21 cellular contexts compared by ENCODE assay signal in genomic region chr11:1479678-1480118, GRCh38. TPM values are rescaled to one million over a fixed set of nuclear protein-coding genes. Genes with fewer than 3 reads are reported as not detected.
A peak's percentile ranks its signal among the peaks of the same experiment; 100 is the strongest.
DNase-seq lines count a peak whose midpoint lies in the region; ATAC-seq, FAIRE-seq and TF ChIP-seq lines count a peak whose summit lies in the region.
"Had no signal": no experiment of that assay in that cellular context is flagged by ENCODE, and none has a peak within 500 bp of the region (broad histone marks: within the 10 kb centered on the region; RNA-seq: fewer than 3 reads in every experiment).

No MANE protein-coding gene starts in this region.

- H3K4me3 Mint-ChIP-seq in Caco-2 (ENCODE audit: unreplicated experiment), result no peak overlapping the region
- H3K4me3 Mint-ChIP-seq: HFFc6 had no signal

- H3K36me3 ChIP-seq in heart right ventricle (peaks cover 0 to 70% (median 48%) of the 10 kb centered on the region in 9 donors), mucosa of descending colon (ENCODE audit: low read depth) (no peaks in the 10 kb centered on the region), stomach smooth muscle (ENCODE audit: control insufficient read depth in 2 of 2, insufficient read depth in 2 of 2, low read length in 2 of 2) (peaks cover 46 to 50% of the 10 kb centered on the region in 2 donors), Caco-2 (ENCODE audit: control insufficient read depth, insufficient read depth, low read length) (peaks cover 2% of the 10 kb centered on the region)

- ATAC-seq in left ventricle myocardium superior, result no peak
- ATAC-seq in heart right ventricle, result no peak
- ATAC-seq in mucosa of descending colon, result no peak
- no peak for ATAC-seq in omental fat pad (ENCODE audit: low FRiP score)
- ATAC-seq: GM12878 had no signal

- CTCF ChIA-PET in Caco-2 (lab: Charles Lee), result interaction anchor here (0.6 kb wide), 1 partner anchor 42 kb away, joined by 4 read pairs; no protein-coding TSS in a partner anchor

- no peak overlapping the region for H3K4me3 ChIP-seq in heart right ventricle
- no peak overlapping the region for H3K4me3 ChIP-seq in mucosa of descending colon
- H3K4me3 ChIP-seq in stomach smooth muscle (ENCODE audit: low read length in 2 of 2), result peak overlapping the region in 1 of 2 donors; percentile 47
- no peak overlapping the region for H3K4me3 ChIP-seq in Caco-2 (ENCODE audit: low read depth, low read length)
- H3K4me3 ChIP-seq: GM12878 had no signal

- H3K36me3 Mint-ChIP-seq in Caco-2 (ENCODE audit: insufficient read depth, unreplicated experiment), result peaks cover 9% of the 10 kb centered on the region

- no peak overlapping the region for H3K27ac Mint-ChIP-seq in Caco-2 (ENCODE audit: unreplicated experiment)
- H3K27ac Mint-ChIP-seq: HFFc6 had no signal

- no peaks in the 10 kb centered on the region for H3K4me1 Mint-ChIP-seq in Caco-2 (ENCODE audit: low read depth, unreplicated experiment)

- H3K9me3 ChIP-seq in heart right ventricle (no peaks in the 10 kb centered on the region), mucosa of descending colon (no peaks in the 10 kb centered on the region), stomach smooth muscle (ENCODE audit: control insufficient read depth in 2 of 2, low read length in 2 of 2) (no peaks in the 10 kb centered on the region), Caco-2 (no peaks in the 10 kb centered on the region)

- H3K27ac ChIP-seq in heart right ventricle, result no peak overlapping the region
- peak overlapping the region; percentile 97 for H3K27ac ChIP-seq in stomach smooth muscle (ENCODE audit: low read length)
- no peak overlapping the region for H3K27ac ChIP-seq in substantia nigra (ENCODE audit: low read depth, low read length, poor library complexity, severe bottlenecking)

- DNase-seq in left ventricle myocardium superior, result peak; percentile 12
- DNase-seq in heart right ventricle, result no peak
- peak in 2 of 3 donors; percentile 18 to 30 for DNase-seq in mucosa of descending colon
- no peak for DNase-seq in Caco-2
- DNase-seq in omental fat pad (ENCODE audit: low spot score), result no peak
- no peak for DNase-seq in substantia nigra (lab: John Stamatoyannopoulos, UW)
- DNase-seq in urothelium cell line (ENCODE audit: low spot score), result no peak
- DNase-seq: C1 segment of cervical spinal cord, DMS 273 treated with DMSO at 0.1 percent for 48 hours, GDM1, GOT3, HFFc6, KG1, NCI-H1436 treated with DMSO at 0.1 percent for 48 hours, NCI-H2029 treated with DMSO at 0.1 percent for 48 hours, NCI-H748 treated with DMSO at 0.1 percent for 48 hours, OCI-M1 had no signal

- H3K4me1 ChIP-seq in heart right ventricle (peaks cover 18 to 57% (median 31%) of the 10 kb centered on the region in 9 donors), mucosa of descending colon (ENCODE audit: low read depth) (peaks cover under 1% of the 10 kb centered on the region), stomach smooth muscle (ENCODE audit: control insufficient read depth, insufficient read depth, low read length) (peaks cover 69% of the 10 kb centered on the region), Caco-2 (no peaks in the 10 kb centered on the region)

- FAIRE-seq in urothelium cell line (lab: Jason Lieb, UNC), result no peak
- FAIRE-seq: A204.1, GM12878, GM18507 had no signal

- WGBS in heart right ventricle, 2 donors, result 94% methylated on average over 12 of the region's 12 CpGs

- POLR2A ChIA-PET in Caco-2 (lab: Charles Lee), result no interaction called here

- no peaks in the 10 kb centered on the region for H3K9me3 Mint-ChIP-seq in Caco-2 (ENCODE audit: unreplicated experiment)
- H3K9me3 Mint-ChIP-seq: HFFc6 had no signal

- TF ChIP-seq CTCF in heart right ventricle (IDR thresholded peaks at IDR 0.05) (no peak), mucosa of descending colon (IDR thresholded peaks at IDR 0.05) (no peak), Caco-2 (IDR thresholded peaks at IDR 0.05; ENCODE audit: insufficient read depth in 1 of 2, low read depth in 1 of 2, low read length in 1 of 2, severe bottlenecking in 1 of 2, unreplicated experiment in 1 of 2) (no peak), omental fat pad (IDR thresholded peaks at IDR 0.05) (no peak)

- H3K27me3 Mint-ChIP-seq in Caco-2 (ENCODE audit: insufficient read depth, unreplicated experiment), result no peaks in the 10 kb centered on the region

- H3K27me3 ChIP-seq in heart right ventricle, result no peaks in the 10 kb centered on the region
- H3K27me3 ChIP-seq in stomach smooth muscle (ENCODE audit: control insufficient read depth in 1 of 2, insufficient read depth in 2 of 2, low read length in 2 of 2), result no peaks in the 10 kb centered on the region
- H3K27me3 ChIP-seq in Caco-2 (replicated peaks; ENCODE audit: control insufficient read depth, insufficient read depth, low read length), result no peaks in the 10 kb centered on the region

- BruUV-seq in Caco-2 (replicated peaks; lab: Mats Ljungman, UMichigan), result no TSS peak

- intact Hi-C loops in left ventricle myocardium superior (cut with micrococcal nuclease) (no loop called here), heart right ventricle (cut with DNase I) (no loop called here), mucosa of descending colon (cut with DNase I, micrococcal nuclease) (no loop called here), Caco-2 (cut with micrococcal nuclease; ENCODE audit: unreplicated experiment) (no loop called here)

- H3K9ac ChIP-seq in stomach smooth muscle (ENCODE audit: low read length in 2 of 2), result peak overlapping the region in 1 of 2 donors; percentile 23

RNA-seq across cellular contexts. Expression of gene MOB2, which starts 6.9 kb away (rescaled TPM):
- total RNA-seq in left ventricle myocardium superior (52.8 TPM), heart right ventricle (10 to 100 TPM; 36.8 to 59.1 (median 45.2) TPM), mucosa of descending colon (100 to 1,000 TPM in 1 of 3 donors, 10 to 100 TPM in 2; 54.9 to 108 (median 61.5) TPM), Caco-2 (2022) (29.6 and 32.7 TPM in 2 replicates), omental fat pad (10 to 100 TPM; 27.3 to 64.9 (median 34.1) TPM)
- polyA plus RNA-seq in heart right ventricle, result 10 to 100 TPM; 25.2 to 57.9 TPM

Comparison
In these comparisons a context has a peak if more than half of its experiments do, and no peak if none do; other contexts are left out.
1. DNase-seq: peak in left ventricle myocardium superior (single experiment) and mucosa of descending colon (2 of 3); none in heart right ventricle (0 of 2), Caco-2 (0 of 2), omental fat pad (single experiment), substantia nigra (0 of 49) and urothelium cell line (single experiment).